12 cellular contexts compared by ENCODE assay signal in the genomic region with DNA sequence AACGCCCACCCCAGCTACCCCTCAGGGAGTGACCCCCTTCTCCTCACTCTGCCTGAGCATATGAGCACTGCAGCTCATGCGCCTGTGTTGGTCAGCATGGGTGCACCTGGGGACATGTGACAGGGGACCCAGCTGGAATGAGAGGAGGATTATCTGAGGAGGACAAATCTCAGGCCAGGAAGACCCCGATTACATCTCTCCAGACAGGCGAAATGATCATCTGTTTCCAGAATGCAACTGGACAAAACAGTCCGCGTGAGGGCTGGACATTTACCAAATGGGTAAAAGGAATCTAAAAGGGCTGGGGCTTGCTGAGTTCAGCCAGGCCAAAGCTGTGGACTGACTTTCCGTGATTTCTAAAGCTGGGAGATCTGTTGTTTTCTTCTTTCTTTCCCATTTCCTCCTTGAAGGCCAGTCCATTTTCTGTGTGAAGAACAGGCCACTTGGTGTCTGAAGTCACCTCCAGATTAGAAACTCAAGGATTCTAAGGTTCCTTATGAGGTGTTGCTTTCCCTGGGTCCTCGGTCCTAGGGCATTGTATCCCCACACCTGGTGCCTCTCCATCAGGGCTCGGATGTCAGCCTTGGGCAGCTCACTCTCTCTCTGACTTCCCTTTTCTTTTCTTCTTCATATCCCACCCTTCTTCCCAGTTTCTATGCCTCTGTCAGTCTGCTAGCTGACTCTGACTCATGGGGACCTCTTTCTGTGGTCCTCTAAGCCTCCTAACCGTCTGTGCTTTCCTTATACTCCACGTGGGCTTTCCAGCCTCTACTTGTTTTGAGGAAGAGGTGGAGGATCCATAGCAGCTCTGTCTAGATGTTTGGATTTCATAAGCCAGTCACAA. TPM values are rescaled to one million over a fixed set of nuclear protein-coding genes. Genes with fewer than 3 reads are reported as not detected.
DNase-seq lines count a peak whose midpoint lies in the region; ATAC-seq and TF ChIP-seq lines count a peak whose summit lies in the region.
"Had no signal": no experiment of that assay in that cellular context is flagged by ENCODE, and none has a peak within 500 bp of the region (broad histone marks: within the 10 kb centered on the region; RNA-seq: fewer than 3 reads in every experiment).

No MANE protein-coding gene starts in this region.

- 45% methylated on average over 11 of the region's 11 CpGs for WGBS in smooth muscle cell (ENCODE audit: low lambda C conversion rate)

- H3K27ac ChIP-seq in layer of hippocampus (ENCODE audit: low read depth, low read length) (peak overlapping the region; percentile 27), smooth muscle cell (ENCODE audit: low read depth) (peak overlapping the region; percentile 94)

- DNase-seq in MV-4-11 (lab: John Stamatoyannopoulos, UW): peak; percentile 82
- peak; percentile 93 for DNase-seq in choroid plexus epithelial cell (ENCODE audit: low read depth)
- no peak for DNase-seq in smooth muscle cell (lab: John Stamatoyannopoulos, UW; ENCODE audit: unreplicated experiment)
- DNase-seq in T-cell: no peak
- DNase-seq in MG63: no peak
- DNase-seq in GM03348 (ENCODE audit: low spot score): no peak
- DNase-seq: CD8-positive, alpha-beta T cell; NCI-H187 treated with DMSO at 0.1 percent for 48 hours; nucleus accumbens had no signal

- ATAC-seq in GM21360 (IDR thresholded peaks at IDR 0.05; ENCODE audit: unreplicated experiment) (no peak), T-cell (replicated peaks in 1 of 4) (no peak)
- ATAC-seq: CD8-positive, alpha-beta T cell had no signal

- peak overlapping the region; percentile 33 for H3K4me2 ChIP-seq in smooth muscle cell

- H3K27ac Mint-ChIP-seq in T-cell: no peak overlapping the region
- H3K27ac Mint-ChIP-seq: activated T-helper 1 cell treated with anti-CD3 and anti-CD28 coated beads, Interleukin-12 subunit alpha, Interleukin-12 subunit beta, Interleukin-2, Interleukin-4 antibody, amounts not matched to agents 30 ng/mL and 10 ng/mL and 1 ng/mL, durations not matched to agents 14 hours and 24 hours and 36 hours; CD8-positive, alpha-beta T cell had no signal

- no peaks in the 10 kb centered on the region for H3K9me3 Mint-ChIP-seq in T-cell
- H3K9me3 Mint-ChIP-seq: activated T-helper 1 cell treated with anti-CD3 and anti-CD28 coated beads, Interleukin-12 subunit alpha, Interleukin-12 subunit beta, Interleukin-2, Interleukin-4 antibody, amounts not matched to agents 30 ng/mL and 10 ng/mL and 1 ng/mL, durations not matched to agents 14 hours and 24 hours and 36 hours; CD8-positive, alpha-beta T cell had no signal

- peak overlapping the region; percentile 10 for H3K4me3 ChIP-seq in choroid plexus epithelial cell (ENCODE audit: low read depth, low read length)
- H3K4me3 ChIP-seq in smooth muscle cell: no peak overlapping the region
- no peak overlapping the region for H3K4me3 ChIP-seq in MG63

- CTCF ChIA-PET in T-cell (lab: Charles Lee): no interaction called here

- H3K27me3 ChIP-seq in layer of hippocampus (ENCODE audit: control insufficient read depth, insufficient read depth, low read length): no peaks in the 10 kb centered on the region
- H3K27me3 ChIP-seq in smooth muscle cell (ENCODE audit: low read depth): no peaks in the 10 kb centered on the region
- no peaks in the 10 kb centered on the region for H3K27me3 ChIP-seq in MG63

- no peak overlapping the region for H2AFZ ChIP-seq in smooth muscle cell (ENCODE audit: low read depth)

- peaks cover 16% of the 10 kb centered on the region for H3K4me1 ChIP-seq in smooth muscle cell (ENCODE audit: low read depth)

- POLR2A ChIA-PET in T-cell (lab: Charles Lee): no interaction called here

- peaks cover 0 to 5% (median 3%) of the 10 kb centered on the region in 3 donors for H3K4me1 Mint-ChIP-seq in T-cell

- H3F3A ChIP-seq in smooth muscle cell (ENCODE audit: low read depth): peaks cover 34% of the 10 kb centered on the region

- no peaks in the 10 kb centered on the region for H3K79me2 ChIP-seq in smooth muscle cell (ENCODE audit: low read depth)

- H3K36me3 ChIP-seq in smooth muscle cell (ENCODE audit: low read depth) (no peaks in the 10 kb centered on the region), MG63 (no peaks in the 10 kb centered on the region)

- H3K9me3 ChIP-seq in smooth muscle cell (replicated peaks; ENCODE audit: low read depth) (no peaks in the 10 kb centered on the region), MG63 (no peaks in the 10 kb centered on the region)

- H3K36me3 Mint-ChIP-seq in T-cell: no peaks in the 10 kb centered on the region
- H3K36me3 Mint-ChIP-seq: CD8-positive, alpha-beta T cell had no signal

- H3K9ac ChIP-seq in smooth muscle cell (ENCODE audit: low read depth): peak overlapping the region; percentile 45

- no peaks in the 10 kb centered on the region for H4K20me1 ChIP-seq in smooth muscle cell (ENCODE audit: low read depth)

- TF ChIP-seq CTCF in choroid plexus epithelial cell (conservative IDR thresholded peaks at IDR 0.05; ENCODE audit: low read depth, low read length) (no peak), smooth muscle cell (IDR thresholded peaks at IDR 0.05; ENCODE audit: borderline replicate concordance, insufficient read depth, poor library complexity, severe bottlenecking) (no peak)

- peaks cover 24 to 41% of the 10 kb centered on the region in 2 donors for H3K27me3 Mint-ChIP-seq in T-cell

- H3K4me3 Mint-ChIP-seq in T-cell: no peak overlapping the region
- H3K4me3 Mint-ChIP-seq: activated T-helper 1 cell treated with anti-CD3 and anti-CD28 coated beads, Interleukin-12 subunit alpha, Interleukin-12 subunit beta, Interleukin-2, Interleukin-4 antibody, amounts not matched to agents 30 ng/mL and 10 ng/mL and 1 ng/mL, durations not matched to agents 14 hours and 24 hours and 36 hours; CD8-positive, alpha-beta T cell had no signal

RNA-seq across cellular contexts. Expression of a gene that starts 8.2 kb away (rescaled TPM):
- total RNA-seq in smooth muscle cell (81.0 and 93.3 TPM in 2 replicates), T-cell (1 to 10 TPM in 3 of 5 donors, under 1 TPM in 1, not detected in 1; 0.35 to 1.7 (median 1.4) TPM)
- polyA plus RNA-seq in smooth muscle cell: 197 and 262 TPM in 2 replicates
- 46.8 and 70.1 TPM in 2 replicates for total RNA-seq in MG63 (2014; rRNA removed; shearing (Covaris generic); ENCODE audit: low replicate concordance)
- total RNA-seq: CD8-positive, alpha-beta T cell had no signal

RNA-seq across cellular contexts. Expression of a gene that starts 14.3 kb away (rescaled TPM):
- total RNA-seq in smooth muscle cell (13.5 and 15.4 TPM in 2 replicates), T-cell (10 to 100 TPM; 74.4 to 78.7 (median 74.6) TPM)
- 37.2 and 38.9 TPM in 2 replicates for polyA plus RNA-seq in smooth muscle cell
- total RNA-seq in MG63 (2014; rRNA removed; shearing (Covaris generic); ENCODE audit: low replicate concordance): 10.5 and 12.1 TPM in 2 replicates

RNA-seq across cellular contexts. Expression of a gene that starts 29.0 kb away (rescaled TPM):
- 74.8 and 79.7 TPM in 2 replicates for total RNA-seq in smooth muscle cell
- 132 and 138 TPM in 2 replicates for polyA plus RNA-seq in smooth muscle cell
- total RNA-seq in T-cell: 100 to 1,000 TPM in 1 of 5 donors, 10 to 100 TPM in 4; 55.5 to 101 (median 85.1) TPM
- 17.8 and 27.9 TPM in 2 replicates for total RNA-seq in MG63 (2014; rRNA removed; shearing (Covaris generic); ENCODE audit: low replicate concordance)

RNA-seq across cellular contexts. Expression of a gene that starts 29.2 kb away (rescaled TPM):
- 0.31 and 3.3 TPM in 2 replicates for total RNA-seq in smooth muscle cell
- polyA plus RNA-seq in smooth muscle cell: 3.7 and 4.7 TPM in 2 replicates
- total RNA-seq in T-cell: 1 to 10 TPM; 3.1 to 6.9 (median 6.1) TPM
- 0.39 TPM in 1 of 2 replicates, not detected in the other for total RNA-seq in MG63 (2014; rRNA removed; shearing (Covaris generic); ENCODE audit: low replicate concordance)

RNA-seq across cellular contexts. Expression of a gene that starts 32.8 kb away (rescaled TPM):
- total RNA-seq in smooth muscle cell: 0.54 and 1.2 TPM in 2 replicates
- 0.43 TPM in 1 of 2 replicates, not detected in the other for polyA plus RNA-seq in smooth muscle cell
- 1 to 10 TPM in 4 of 5 donors, under 1 TPM in 1; 0.68 to 4.6 (median 3.6) TPM for total RNA-seq in T-cell
- total RNA-seq in MG63 (2014; rRNA removed; shearing (Covaris generic); ENCODE audit: low replicate concordance): not detected in 2 replicates

Comparison
In these comparisons a context has a peak if more than half of its experiments do, and no peak if none do; other contexts are left out.
1. DNase-seq: peak in MV-4-11 (single experiment) and choroid plexus epithelial cell (single experiment); none in smooth muscle cell (single experiment), T-cell (0 of 34), MG63 (single experiment) and GM03348 (single experiment).
2. RNA of a gene that starts 8.2 kb away (total RNA-seq): 81.0 to 93.3 TPM in smooth muscle cell and 46.8 to 70.1 TPM in MG63; 0.35 to 1.7 TPM in T-cell; every median in the first group is over 10 times any median in the second.